In the genomic region with DNA sequence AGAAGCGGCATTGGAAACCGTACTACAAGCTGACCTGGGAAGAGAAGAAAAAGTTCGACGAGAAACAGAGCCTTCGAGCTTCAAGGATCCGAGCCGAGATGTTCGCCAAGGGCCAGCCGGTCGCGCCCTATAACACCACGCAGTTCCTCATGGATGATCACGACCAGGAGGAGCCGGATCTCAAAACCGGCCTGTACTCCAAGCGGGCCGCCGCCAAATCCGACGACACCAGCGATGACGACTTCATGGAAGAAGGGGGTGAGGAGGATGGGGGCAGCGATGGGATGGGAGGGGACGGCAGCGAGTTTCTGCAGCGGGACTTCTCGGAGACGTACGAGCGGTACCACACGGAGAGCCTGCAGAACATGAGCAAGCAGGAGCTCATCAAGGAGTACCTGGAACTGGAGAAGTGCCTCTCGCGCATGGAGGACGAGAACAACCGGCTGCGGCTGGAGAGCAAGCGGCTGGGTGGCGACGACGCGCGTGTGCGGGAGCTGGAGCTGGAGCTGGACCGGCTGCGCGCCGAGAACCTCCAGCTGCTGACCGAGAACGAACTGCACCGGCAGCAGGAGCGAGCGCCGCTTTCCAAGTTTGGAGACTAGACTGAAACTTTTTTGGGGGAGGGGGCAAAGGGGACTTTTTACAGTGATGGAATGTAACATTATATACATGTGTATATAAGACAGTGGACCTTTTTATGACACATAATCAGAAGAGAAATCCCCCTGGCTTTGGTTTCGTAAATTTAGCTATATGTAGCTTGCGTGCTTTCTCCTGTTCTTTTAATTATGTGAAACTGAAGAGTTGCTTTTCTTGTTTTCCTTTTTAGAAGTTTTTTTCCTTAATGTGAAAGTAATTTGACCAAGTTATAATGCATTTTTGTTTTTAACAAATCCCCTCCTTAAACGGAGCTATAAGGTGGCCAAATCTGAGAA, we compare ENCODE assay signal across 8 cellular contexts. TPM values are rescaled to one million over a fixed set of nuclear protein-coding genes. Genes with fewer than 3 reads are reported as not detected.
DNase-seq lines count a peak whose midpoint lies in the region; ATAC-seq and TF ChIP-seq lines count a peak whose summit lies in the region.

No MANE protein-coding gene starts in this region.

- intact Hi-C loops in left ventricle myocardium superior (cut with micrococcal nuclease) (no loop called here), posterior cingulate gyrus (cut with DNase I) (loop anchor here (5.0 kb wide), 1 partner anchor 167 kb away; a partner anchor contains a TSS)

- peak; percentile 2 for ATAC-seq in GM21447 (IDR thresholded peaks at IDR 0.05; ENCODE audit: unreplicated experiment)
- peak; percentile 8 for ATAC-seq in left ventricle myocardium superior
- no peak for ATAC-seq in GM19023 (IDR thresholded peaks at IDR 0.05; ENCODE audit: unreplicated experiment)

- DNase-seq in AG20443 (ENCODE audit: low spot score): peak; percentile 45
- DNase-seq in amygdala (lab: John Stamatoyannopoulos, UW): peak in 38 of 56 donors; percentile 17 to 79 (median 61)
- DNase-seq in left ventricle myocardium superior: peak; percentile 77
- peak in 9 of 10 donors; percentile 41 to 95 (median 65) for DNase-seq in posterior cingulate gyrus
- DNase-seq in SKM-1 (lab: John Stamatoyannopoulos, UW; ENCODE audit: unreplicated experiment): no peak

TF ChIP-seq in PFSK-1, 5 proteins besides CTCF, POLR2A, EP300 and RAD21:
- peak; percentile 38 for TF ChIP-seq POLR2AphosphoS5 (IDR thresholded peaks at IDR 0.05; ENCODE audit: low read depth, low read length)
- TF ChIP-seq SIN3A (IDR thresholded peaks at IDR 0.05; ENCODE audit: borderline replicate concordance, insufficient read depth, low read length): 0 out of 2 replicates have a peak, but pooled peaks have one; percentile 55
- no peak for TF ChIP-seq TAF1 (IDR thresholded peaks at IDR 0.05; ENCODE audit: borderline replicate concordance, insufficient read depth, low read length)

RNA-seq across cellular contexts. Expression of a gene that starts 1.7 kb away (rescaled TPM):
- polyA plus RNA-seq in PFSK-1 (2012; ENCODE audit: insufficient read length, low read depth): 20.4 TPM
- total RNA-seq in left ventricle myocardium superior: 35.1 TPM

RNA-seq across cellular contexts. Expression of a gene that starts 11.7 kb away (rescaled TPM):
- polyA plus RNA-seq in PFSK-1 (2012; ENCODE audit: insufficient read length, low read depth): 24.9 TPM
- total RNA-seq in left ventricle myocardium superior: 8.9 TPM

RNA-seq across cellular contexts. Expression of a gene that starts 14.4 kb away (rescaled TPM):
- 13.6 TPM for polyA plus RNA-seq in PFSK-1 (2012; ENCODE audit: insufficient read length, low read depth)
- 7.7 TPM for total RNA-seq in left ventricle myocardium superior

RNA-seq across cellular contexts. Expression of a gene that starts 17.6 kb away (rescaled TPM):
- 121 TPM for polyA plus RNA-seq in PFSK-1 (2012; ENCODE audit: insufficient read length, low read depth)
- 281 TPM for total RNA-seq in left ventricle myocardium superior
